21 cellular contexts compared by ENCODE assay signal in genomic region chr11:18780329-18780728, GRCh38. TPM values are rescaled to one million over a fixed set of nuclear protein-coding genes. Genes with fewer than 3 reads are reported as not detected.
DNase-seq lines count a peak whose midpoint lies in the region; ATAC-seq and TF ChIP-seq lines count a peak whose summit lies in the region.
"Had no signal": no experiment of that assay in that cellular context is flagged by ENCODE, and none has a peak within 500 bp of the region (broad histone marks: within the 10 kb centered on the region; RNA-seq: fewer than 3 reads in every experiment).

No MANE protein-coding gene starts in this region.

- no peaks in the 10 kb centered on the region for H3K36me3 ChIP-seq in breast epithelium
- H3K36me3 ChIP-seq: HAP-1 had no signal

- intact Hi-C loops in activated CD8-positive, alpha-beta T cell treated with anti-CD3 and anti-CD28 coated beads for 36 hours (cut with micrococcal nuclease) = no loop called here
- intact Hi-C loops in left colon (cut with DNase I, micrococcal nuclease) (no loop called here), sciatic nerve (cut with DNase I) (no loop called here), breast epithelium (cut with DNase I; ENCODE audit: low total_unique reads) (loop anchor here (5.0 kb wide), 1 partner anchor 507 kb away; no protein-coding TSS in a partner anchor)

- H3K4me1 Mint-ChIP-seq in activated CD8-positive, alpha-beta T cell treated with anti-CD3 and anti-CD28 coated beads, Interleukin-2, amount 10 ng/mL, durations not matched to agents 7 days and 5 days (ENCODE audit: low read depth) = peaks cover 19% of the 10 kb centered on the region
- H3K4me1 Mint-ChIP-seq in activated CD8-positive, alpha-beta T cell treated with anti-CD3 and anti-CD28 coated beads for 36 hours (ENCODE audit: low read depth) = peaks cover 8% of the 10 kb centered on the region
- peaks cover 13% of the 10 kb centered on the region for H3K4me1 Mint-ChIP-seq in WTC11

- no peaks in the 10 kb centered on the region for H3K4me1 ChIP-seq in breast epithelium
- H3K4me1 ChIP-seq: HAP-1 had no signal

- no peak overlapping the region for H3K4me3 ChIP-seq in breast epithelium
- H3K4me3 ChIP-seq: HAP-1, K562 had no signal

- TF ChIP-seq CTCF in activated CD8-positive, alpha-beta T cell treated with anti-CD3 and anti-CD28 coated beads for 36 hours (IDR thresholded peaks at IDR 0.05) = no peak
- TF ChIP-seq CTCF in WTC11 (IDR thresholded peaks at IDR 0.05) = no peak
- no peak for TF ChIP-seq CTCF in breast epithelium (IDR thresholded peaks at IDR 0.05)

- DNase-seq in activated CD8-positive, alpha-beta T cell treated with anti-CD3 and anti-CD28 coated beads, Interleukin-2, amount 10 ng/mL, durations not matched to agents 7 days and 5 days = no peak
- no peak for DNase-seq in activated CD8-positive, alpha-beta T cell treated with anti-CD3 and anti-CD28 coated beads for 36 hours
- no peak for DNase-seq in WTC11 (ENCODE audit: low spot score)
- no peak for DNase-seq in left colon
- no peak for DNase-seq in sciatic nerve (ENCODE audit: low spot score)
- no peak for DNase-seq in breast epithelium (ENCODE audit: low spot score in 2 of 2)
- no peak for DNase-seq in stimulated activated CD4-positive, alpha-beta T cell treated with anti-CD3 and anti-CD28 coated beads, Interleukin-1b, Interleukin-23, amount 100 ng/mL, for 48 hours
- DNase-seq: CD4-positive, alpha-beta memory T cell; DMS79; MV-4-11; NCI-H1417; NCI-H187 treated with DMSO at 0.1 percent for 48 hours; NCI-H446; NCI-H69; NK-92 treated with Interleukin-12 subunit alpha and Interleukin-12 subunit beta, amount 100 ng/mL, for 24 hours; OCI-M1 had no signal

- no peaks in the 10 kb centered on the region for H3K9me3 ChIP-seq in breast epithelium
- H3K9me3 ChIP-seq: HAP-1 had no signal

- no peak for ATAC-seq in activated CD8-positive, alpha-beta T cell treated with anti-CD3 and anti-CD28 coated beads, Interleukin-2, amount 10 ng/mL, durations not matched to agents 7 days and 5 days
- ATAC-seq in activated CD8-positive, alpha-beta T cell treated with anti-CD3 and anti-CD28 coated beads for 36 hours = no peak
- ATAC-seq in WTC11 (no peak; the same call in 1 of the 2 replicates), left colon (peak; percentile 26), sciatic nerve (peak; percentile 80), GM19467 (IDR thresholded peaks at IDR 0.05; ENCODE audit: unreplicated experiment) (no peak)
- ATAC-seq: K562 had no signal

- H3K4me3 Mint-ChIP-seq in activated CD8-positive, alpha-beta T cell treated with anti-CD3 and anti-CD28 coated beads, Interleukin-2, amount 10 ng/mL, durations not matched to agents 7 days and 5 days = no peak overlapping the region
- no peak overlapping the region for H3K4me3 Mint-ChIP-seq in activated CD8-positive, alpha-beta T cell treated with anti-CD3 and anti-CD28 coated beads for 36 hours
- H3K4me3 Mint-ChIP-seq in WTC11 = no peak overlapping the region
- H3K4me3 Mint-ChIP-seq: CD4-positive, alpha-beta memory T cell had no signal

- POLR2A ChIA-PET in activated CD8-positive, alpha-beta T cell treated with anti-CD3 and anti-CD28 coated beads, Interleukin-2, amount 10 ng/mL, durations not matched to agents 7 days and 5 days (lab: Charles Lee) = no interaction called here
- POLR2A ChIA-PET in activated CD8-positive, alpha-beta T cell treated with anti-CD3 and anti-CD28 coated beads for 36 hours (lab: Charles Lee) = no interaction called here
- POLR2A ChIA-PET in WTC11 (lab: Charles Lee) = no interaction called here

- TF ChIP-seq POLR2A in breast epithelium (IDR thresholded peaks at IDR 0.05) = no peak

- no peak overlapping the region for H3K27ac ChIP-seq in breast epithelium
- H3K27ac ChIP-seq: RWPE1 had no signal

- H3K27me3 ChIP-seq in breast epithelium = no peaks in the 10 kb centered on the region

- H3K27me3 Mint-ChIP-seq in activated CD8-positive, alpha-beta T cell treated with anti-CD3 and anti-CD28 coated beads, Interleukin-2, amount 10 ng/mL, durations not matched to agents 7 days and 5 days (ENCODE audit: low read depth) = peaks cover 6% of the 10 kb centered on the region
- peaks cover 3% of the 10 kb centered on the region for H3K27me3 Mint-ChIP-seq in activated CD8-positive, alpha-beta T cell treated with anti-CD3 and anti-CD28 coated beads for 36 hours
- H3K27me3 Mint-ChIP-seq in WTC11 (ENCODE audit: low read depth) = no peaks in the 10 kb centered on the region; the same call in 1 of the 2 replicates

- peak overlapping the region; percentile 0 for H3K27ac Mint-ChIP-seq in activated CD8-positive, alpha-beta T cell treated with anti-CD3 and anti-CD28 coated beads, Interleukin-2, amount 10 ng/mL, durations not matched to agents 7 days and 5 days
- H3K27ac Mint-ChIP-seq in activated CD8-positive, alpha-beta T cell treated with anti-CD3 and anti-CD28 coated beads for 36 hours = no peak overlapping the region
- peak overlapping the region; percentile 42 for H3K27ac Mint-ChIP-seq in WTC11

- H3K36me3 Mint-ChIP-seq in activated CD8-positive, alpha-beta T cell treated with anti-CD3 and anti-CD28 coated beads, Interleukin-2, amount 10 ng/mL, durations not matched to agents 7 days and 5 days (ENCODE audit: low read depth) = peaks cover 4% of the 10 kb centered on the region
- no peaks in the 10 kb centered on the region for H3K36me3 Mint-ChIP-seq in activated CD8-positive, alpha-beta T cell treated with anti-CD3 and anti-CD28 coated beads for 36 hours (ENCODE audit: low read depth)
- no peaks in the 10 kb centered on the region for H3K36me3 Mint-ChIP-seq in WTC11
- H3K36me3 Mint-ChIP-seq: CD4-positive, alpha-beta memory T cell had no signal

- CTCF ChIA-PET in activated CD8-positive, alpha-beta T cell treated with anti-CD3 and anti-CD28 coated beads, Interleukin-2, amount 10 ng/mL, durations not matched to agents 7 days and 5 days (lab: Charles Lee) = interaction anchor here (1.2 kb wide), 1 partner anchor 16 kb away, joined by 5 read pairs; no protein-coding TSS in a partner anchor
- CTCF ChIA-PET in activated CD8-positive, alpha-beta T cell treated with anti-CD3 and anti-CD28 coated beads for 36 hours (lab: Charles Lee) = interaction anchor here (0.7 to 9.7 kb wide), 3 partner anchors 16 to 74 kb away, joined by 4 to 106 read pairs (median 7); no protein-coding TSS in a partner anchor
- CTCF ChIA-PET in WTC11 (lab: Charles Lee) = interaction anchor here (0.6 to 3.0 kb wide), 12 partner anchors 10 to 675 kb away, joined by 3 to 22 read pairs (median 5); partner anchors contain the start of gene PTPN5

- peaks cover 5% of the 10 kb centered on the region for H3K9me3 Mint-ChIP-seq in activated CD8-positive, alpha-beta T cell treated with anti-CD3 and anti-CD28 coated beads, Interleukin-2, amount 10 ng/mL, durations not matched to agents 7 days and 5 days (ENCODE audit: insufficient read depth)
- H3K9me3 Mint-ChIP-seq in activated CD8-positive, alpha-beta T cell treated with anti-CD3 and anti-CD28 coated beads for 36 hours = no peaks in the 10 kb centered on the region
- H3K9me3 Mint-ChIP-seq in WTC11 = no peaks in the 10 kb centered on the region

TF ChIP-seq in WTC11, 78 proteins besides CTCF, POLR2A, EP300 and RAD21 (continues in another document):
- TF ChIP-seq NFATC4 (CRISPR knock-in tag; IDR thresholded peaks at IDR 0.05) = no peak
- TF ChIP-seq FOXP1 (CRISPR knock-in tag; IDR thresholded peaks at IDR 0.05; ENCODE audit: borderline replicate concordance) = no peak
- no peak for TF ChIP-seq EMX1 (CRISPR knock-in tag; IDR thresholded peaks at IDR 0.05)
- TF ChIP-seq ZNF138 (CRISPR knock-in tag; conservative IDR thresholded peaks at IDR 0.05) = no peak
- no peak for TF ChIP-seq JUN (CRISPR knock-in tag; IDR thresholded peaks at IDR 0.05)
- TF ChIP-seq RELA (CRISPR knock-in tag; IDR thresholded peaks at IDR 0.05; ENCODE audit: borderline replicate concordance) = no peak
- TF ChIP-seq IRF1 (CRISPR knock-in tag; IDR thresholded peaks at IDR 0.05) = no peak
- no peak for TF ChIP-seq RORB (CRISPR knock-in tag; IDR thresholded peaks at IDR 0.05)
- TF ChIP-seq, protein P1, sequence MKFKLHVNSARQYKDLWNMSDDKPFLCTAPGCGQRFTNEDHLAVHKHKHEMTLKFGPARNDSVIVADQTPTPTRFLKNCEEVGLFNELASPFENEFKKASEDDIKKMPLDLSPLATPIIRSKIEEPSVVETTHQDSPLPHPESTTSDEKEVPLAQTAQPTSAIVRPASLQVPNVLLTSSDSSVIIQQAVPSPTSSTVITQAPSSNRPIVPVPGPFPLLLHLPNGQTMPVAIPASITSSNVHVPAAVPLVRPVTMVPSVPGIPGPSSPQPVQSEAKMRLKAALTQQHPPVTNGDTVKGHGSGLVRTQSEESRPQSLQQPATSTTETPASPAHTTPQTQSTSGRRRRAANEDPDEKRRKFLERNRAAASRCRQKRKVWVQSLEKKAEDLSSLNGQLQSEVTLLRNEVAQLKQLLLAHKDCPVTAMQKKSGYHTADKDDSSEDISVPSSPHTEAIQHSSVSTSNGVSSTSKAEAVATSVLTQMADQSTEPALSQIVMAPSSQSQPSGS (CRISPR knock-in tag; IDR thresholded peaks at IDR 0.05; ENCODE audit: borderline replicate concordance, low read depth) = no peak

RNA-seq across cellular contexts. Expression of gene PTPN5, which starts 11.3 kb away (rescaled TPM):
- not detected for total RNA-seq in activated CD8-positive, alpha-beta T cell treated with anti-CD3 and anti-CD28 coated beads, Interleukin-2, amount 10 ng/mL, durations not matched to agents 7 days and 5 days
- total RNA-seq in activated CD8-positive, alpha-beta T cell treated with anti-CD3 and anti-CD28 coated beads for 36 hours = not detected
- 4.5 to 7.4 TPM (median 6.7 TPM) in 3 replicates for total RNA-seq in WTC11 (2021)
- total RNA-seq in left colon = under 1 TPM; 0.18 to 0.22 TPM
- total RNA-seq in sciatic nerve = 3.2 TPM
- 1 to 10 TPM in 2 of 3 donors, under 1 TPM in 1; 0.59 to 2.2 (median 1.3) TPM for total RNA-seq in breast epithelium
- total RNA-seq: A172; CD4-positive, alpha-beta memory T cell; K562 had no signal

RNA-seq across cellular contexts. Expression of gene IGSF22, which starts 54.3 kb away (rescaled TPM):
- total RNA-seq in activated CD8-positive, alpha-beta T cell treated with anti-CD3 and anti-CD28 coated beads, Interleukin-2, amount 10 ng/mL, durations not matched to agents 7 days and 5 days = not detected
- total RNA-seq in activated CD8-positive, alpha-beta T cell treated with anti-CD3 and anti-CD28 coated beads for 36 hours = 1 to 10 TPM in 1 of 2 experiments, under 1 TPM in 1; 0.43 to 1.4 TPM
- total RNA-seq in WTC11 (2021) (0.32 to 0.64 TPM (median 0.52 TPM) in 3 replicates), left colon (1 to 10 TPM in 1 of 2 donors, under 1 TPM in 1; 0.81 to 2.0 TPM), sciatic nerve (0.58 TPM), breast epithelium (under 1 TPM in 2 of 3 donors, not detected in 1; 0.44 to 0.66 TPM)
- total RNA-seq: A172, K562 had no signal

Comparison
In these comparisons a context has a peak if more than half of its experiments do, and no peak if none do; other contexts are left out.
1. ATAC-seq: peak in left colon (single experiment) and sciatic nerve (single experiment); none in activated CD8-positive, alpha-beta T cell treated with anti-CD3 and anti-CD28 coated beads, Interleukin-2, amount 10 ng/mL, durations not matched to agents 7 days and 5 days (single experiment), activated CD8-positive, alpha-beta T cell treated with anti-CD3 and anti-CD28 coated beads for 36 hours (single experiment), WTC11 (single experiment) and GM19467 (single experiment).